7 cellular contexts compared by ENCODE assay signal in the genomic region with DNA sequence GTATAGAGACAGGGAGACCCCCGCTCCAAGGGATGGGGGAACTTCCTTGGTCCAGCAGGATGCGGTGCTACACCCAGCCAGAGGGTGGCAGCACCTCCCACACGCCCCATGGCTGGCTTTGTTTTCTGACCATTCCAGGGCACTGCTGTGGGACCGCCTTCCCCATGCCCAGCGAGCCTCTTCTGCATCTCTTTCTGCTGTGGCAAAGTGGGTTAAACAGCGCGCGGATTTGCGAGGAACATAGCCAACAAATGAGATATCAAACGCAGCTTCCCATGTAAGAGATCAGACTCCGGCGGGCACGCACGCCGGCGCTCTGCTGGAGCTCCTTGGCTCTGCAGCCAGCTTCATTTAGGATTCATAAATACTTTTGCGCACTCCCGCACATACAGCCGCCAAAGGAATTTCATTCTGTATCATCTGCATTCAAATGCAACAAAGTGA.
DNase-seq lines count a peak whose midpoint lies in the region; ATAC-seq, FAIRE-seq and TF ChIP-seq lines count a peak whose summit lies in the region.

No MANE protein-coding gene starts in this region.

- H3K4me3 ChIP-seq in esophagus squamous epithelium (no peak overlapping the region), psoas muscle (no peak overlapping the region)

- peak in 2 of 4 donors; percentile 57 to 68 for ATAC-seq in psoas muscle
- ATAC-seq in GM18907 (IDR thresholded peaks at IDR 0.05; ENCODE audit: unreplicated experiment) = no peak

- H3K27me3 ChIP-seq in esophagus squamous epithelium (no peaks in the 10 kb centered on the region), psoas muscle (ENCODE audit: insufficient read depth in 3 of 3, low read length in 2 of 3) (peaks cover 0 to 10% (median 0%) of the 10 kb centered on the region in 3 donors)

- TF ChIP-seq CTCF in esophagus squamous epithelium (IDR thresholded peaks at IDR 0.05) (peak; percentile 25 to 64 (median 48)), psoas muscle (IDR thresholded peaks at IDR 0.05) (peak; percentile 45)

- H3K36me3 ChIP-seq in esophagus squamous epithelium (no peaks in the 10 kb centered on the region), psoas muscle (ENCODE audit: insufficient read depth in 1 of 2, low read depth in 1 of 2) (no peaks in the 10 kb centered on the region)

- FAIRE-seq in GM18507 (lab: Jason Lieb, UNC) = peak; percentile 64

- no peak overlapping the region for H3K27ac ChIP-seq in esophagus squamous epithelium
- no peak overlapping the region for H3K27ac ChIP-seq in psoas muscle

- DNase-seq in GM18507 (ENCODE audit: extremely low spot score, insufficient read length, low read depth) (no peak), NAMALWA (ENCODE audit: low spot score) (peak; percentile 23), esophagus squamous epithelium (lab: John Stamatoyannopoulos, UW) (no peak), psoas muscle (no peak), NCI-H446 treated with DMSO at 0.1 percent for 48 hours (lab: John Stamatoyannopoulos, UW) (no peak), NCI-H187 (lab: John Stamatoyannopoulos, UW) (no peak)

- 44 to 50% methylated on average over 8 to 18 of the region's 19 CpGs for WGBS in esophagus squamous epithelium, 2 donors
- WGBS in psoas muscle, 3 donors = 53 to 61% (median 60%) methylated on average over 19 of the region's 19 CpGs

- H3K9me3 ChIP-seq in esophagus squamous epithelium (no peaks in the 10 kb centered on the region), psoas muscle (no peaks in the 10 kb centered on the region)

- intact Hi-C loops in esophagus squamous epithelium (cut with DNase I) (no loop called here), psoas muscle (cut with DNase I) (loop anchor here in 1 of 2 donors (10.0 kb wide), 1 partner anchor 285 kb away; no protein-coding TSS in a partner anchor)

- no peak for TF ChIP-seq POLR2A in esophagus squamous epithelium (IDR thresholded peaks at IDR 0.05)

- no peaks in the 10 kb centered on the region for H3K4me1 ChIP-seq in esophagus squamous epithelium
- no peaks in the 10 kb centered on the region for H3K4me1 ChIP-seq in psoas muscle
